In the genomic region with DNA sequence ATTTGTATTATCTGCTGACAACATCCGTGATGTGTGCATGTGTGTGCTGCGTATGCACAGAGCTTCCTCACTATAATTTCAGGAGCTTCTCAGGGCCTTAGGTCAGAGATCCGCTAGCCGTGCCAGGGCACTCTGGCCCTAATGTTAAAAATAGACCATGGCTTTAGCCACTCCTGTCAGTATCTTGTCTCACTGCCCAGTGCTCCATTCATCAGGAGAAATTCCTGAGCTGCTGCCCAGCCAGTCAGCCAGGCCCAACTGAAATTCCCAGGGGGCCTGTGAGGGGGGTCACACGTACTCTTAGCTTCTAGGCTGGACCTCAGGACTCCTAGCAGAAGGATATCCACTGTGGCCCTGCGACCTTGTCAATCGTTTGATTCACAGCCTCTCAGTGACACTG, we compare ENCODE assay signal across 8 cellular contexts.
DNase-seq lines count a peak whose midpoint lies in the region; ATAC-seq and TF ChIP-seq lines count a peak whose summit lies in the region.

No MANE protein-coding gene starts in this region.

- H3K27ac ChIP-seq in adrenal gland: peak overlapping the region in 4 of 5 donors; percentile 20 to 80 (median 50)
- H3K27ac ChIP-seq in heart left ventricle: peak overlapping the region in 11 of 12 donors; percentile 59 to 89 (median 77)

- H3K9me3 ChIP-seq in adrenal gland (replicated peaks in 1 of 3) (no peaks in the 10 kb centered on the region), heart left ventricle (no peaks in the 10 kb centered on the region)

- peaks cover 13% of the 10 kb centered on the region for H3K27me3 Mint-ChIP-seq in Calu3 (ENCODE audit: unreplicated experiment)
- H3K27me3 Mint-ChIP-seq in activated T-helper 2 cell treated with anti-CD3 and anti-CD28 coated beads, Interferon-gamma antibody, Interleukin-2, Interleukin-4, amounts not matched to agents 10 μg/mL and 5 μg/mL and 100 μg/mL, durations not matched to agents 14 hours and 24 hours and 36 hours (ENCODE audit: low read depth): peaks cover 31% of the 10 kb centered on the region

- DNase-seq in Calu3 (no peak), adrenal gland (peak; percentile 40 to 88 (median 76)), heart left ventricle (peak; percentile 68 to 86 (median 77)), sciatic nerve (ENCODE audit: low spot score) (peak; percentile 78), hepatic stellate cell (ENCODE audit: low spot score) (no peak), NCI-H446 treated with DMSO at 0.1 percent for 48 hours (lab: John Stamatoyannopoulos, UW) (no peak)
- no peak for DNase-seq in activated T-helper 2 cell treated with anti-CD3 and anti-CD28 coated beads, Interferon-gamma antibody, Interleukin-2, Interleukin-4, amounts not matched to agents 10 μg/mL and 5 μg/mL and 100 μg/mL, durations not matched to agents 14 hours and 24 hours and 36 hours (ENCODE audit: low spot score)

- H3K27ac Mint-ChIP-seq in Calu3 (ENCODE audit: unreplicated experiment): no peak overlapping the region
- H3K27ac Mint-ChIP-seq in activated T-helper 2 cell treated with anti-CD3 and anti-CD28 coated beads, Interferon-gamma antibody, Interleukin-2, Interleukin-4, amounts not matched to agents 10 μg/mL and 5 μg/mL and 100 μg/mL, durations not matched to agents 14 hours and 24 hours and 36 hours: no peak overlapping the region

- BruUV-seq in Calu3 (replicated peaks; lab: Mats Ljungman, UMichigan): no TSS peak

- intact Hi-C loops in Calu3 (cut with micrococcal nuclease; ENCODE audit: unreplicated experiment) (no loop called here), adrenal gland (cut with DNase I) (loop anchor here (5.0 to 10.0 kb wide), 2 partner anchors 111 to 363 kb away; no protein-coding TSS in a partner anchor), heart left ventricle (cut with DNase I) (loop anchor here in 7 of 10 donors (5.0 to 10.0 kb wide), 3 partner anchors 111 to 393 kb away; a partner anchor contains a TSS), sciatic nerve (cut with DNase I) (no loop called here)
- intact Hi-C loops in activated T-helper 2 cell treated with anti-CD3 and anti-CD28 coated beads, Interferon-gamma antibody, Interleukin-2, Interleukin-4, amounts not matched to agents 10 μg/mL and 5 μg/mL and 100 μg/mL, durations not matched to agents 14 hours and 24 hours and 36 hours (cut with micrococcal nuclease): loop anchor here (10.0 kb wide), 1 partner anchor 393 kb away; a partner anchor contains a TSS

- H3K27me3 ChIP-seq in adrenal gland (no peaks in the 10 kb centered on the region), heart left ventricle (no peaks in the 10 kb centered on the region)

- CTCF ChIA-PET in Calu3 (lab: Charles Lee): interaction anchor here (2.0 kb wide), 1 partner anchor 113 kb away, joined by 43 read pairs; no protein-coding TSS in a partner anchor

- peak overlapping the region; percentile 64 for H3K4me3 Mint-ChIP-seq in Calu3 (ENCODE audit: low read depth, unreplicated experiment)
- no peak overlapping the region for H3K4me3 Mint-ChIP-seq in activated T-helper 2 cell treated with anti-CD3 and anti-CD28 coated beads, Interferon-gamma antibody, Interleukin-2, Interleukin-4, amounts not matched to agents 10 μg/mL and 5 μg/mL and 100 μg/mL, durations not matched to agents 14 hours and 24 hours and 36 hours (ENCODE audit: low read depth)

- TF ChIP-seq POLR2A in adrenal gland (IDR thresholded peaks at IDR 0.05) (no peak), heart left ventricle (IDR thresholded peaks at IDR 0.05) (no peak)

- WGBS in adrenal gland, 4 donors: 19 to 30% (median 28%) methylated on average over 6 to 7 of the region's 7 CpGs
- 19 to 27% (median 24%) methylated on average over 7 of the region's 7 CpGs for WGBS in heart left ventricle, 4 donors

- H3K4me3 ChIP-seq in adrenal gland (no peak overlapping the region), heart left ventricle (peak overlapping the region in 3 of 12 donors; percentile 39 to 44 (median 43))

- peak; percentile 89 to 91 (median 90) for ATAC-seq in heart left ventricle
- ATAC-seq in sciatic nerve: peak; percentile 69
- no peak for ATAC-seq in esophagus mucosa

- TF ChIP-seq CTCF in Calu3 (IDR thresholded peaks at IDR 0.05; ENCODE audit: unreplicated experiment) (no peak), adrenal gland (IDR thresholded peaks at IDR 0.05) (no peak), heart left ventricle (IDR thresholded peaks at IDR 0.05) (no peak)

- H3K36me3 Mint-ChIP-seq in Calu3 (ENCODE audit: insufficient read depth, unreplicated experiment): peaks cover 11% of the 10 kb centered on the region
- H3K36me3 Mint-ChIP-seq in activated T-helper 2 cell treated with anti-CD3 and anti-CD28 coated beads, Interferon-gamma antibody, Interleukin-2, Interleukin-4, amounts not matched to agents 10 μg/mL and 5 μg/mL and 100 μg/mL, durations not matched to agents 14 hours and 24 hours and 36 hours (ENCODE audit: low read depth): no peaks in the 10 kb centered on the region

- H3K4me1 Mint-ChIP-seq in Calu3 (ENCODE audit: low read depth, unreplicated experiment): peaks cover 10% of the 10 kb centered on the region
- H3K4me1 Mint-ChIP-seq in activated T-helper 2 cell treated with anti-CD3 and anti-CD28 coated beads, Interferon-gamma antibody, Interleukin-2, Interleukin-4, amounts not matched to agents 10 μg/mL and 5 μg/mL and 100 μg/mL, durations not matched to agents 14 hours and 24 hours and 36 hours (ENCODE audit: low read depth): peaks cover 18% of the 10 kb centered on the region

- H3K4me1 ChIP-seq in adrenal gland (replicated peaks in 1 of 2): peaks cover 10 to 17% of the 10 kb centered on the region in 2 donors
- peaks cover 5 to 50% (median 29%) of the 10 kb centered on the region in 12 donors for H3K4me1 ChIP-seq in heart left ventricle

- no peaks in the 10 kb centered on the region for H3K36me3 ChIP-seq in adrenal gland (replicated peaks in 1 of 2)
- no peaks in the 10 kb centered on the region for H3K36me3 ChIP-seq in heart left ventricle

- peaks cover 3% of the 10 kb centered on the region for H3K9me3 Mint-ChIP-seq in Calu3 (ENCODE audit: low read depth, unreplicated experiment)
- no peaks in the 10 kb centered on the region for H3K9me3 Mint-ChIP-seq in activated T-helper 2 cell treated with anti-CD3 and anti-CD28 coated beads, Interferon-gamma antibody, Interleukin-2, Interleukin-4, amounts not matched to agents 10 μg/mL and 5 μg/mL and 100 μg/mL, durations not matched to agents 14 hours and 24 hours and 36 hours

Comparison
In these comparisons a context has a peak if more than half of its experiments do, and no peak if none do; other contexts are left out.
1. DNase-seq: peak in adrenal gland (7 of 7), heart left ventricle (5 of 5) and sciatic nerve (single experiment); none in Calu3 (single experiment), activated T-helper 2 cell treated with anti-CD3 and anti-CD28 coated beads, Interferon-gamma antibody, Interleukin-2, Interleukin-4, amounts not matched to agents 10 μg/mL and 5 μg/mL and 100 μg/mL, durations not matched to agents 14 hours and 24 hours and 36 hours (single experiment), hepatic stellate cell (single experiment) and NCI-H446 treated with DMSO at 0.1 percent for 48 hours (single experiment).
2. intact Hi-C loops: an anchor here in adrenal gland (5.0 to 10.0 kb wide), heart left ventricle (5.0 to 10.0 kb wide) and activated T-helper 2 cell treated with anti-CD3 and anti-CD28 coated beads, Interferon-gamma antibody, Interleukin-2, Interleukin-4, amounts not matched to agents 10 μg/mL and 5 μg/mL and 100 μg/mL, durations not matched to agents 14 hours and 24 hours and 36 hours (10.0 kb wide); none called in Calu3 and sciatic nerve.